In genomic region chr9:134706522-134706921, GRCh38 we compare ENCODE assay signal across 17 cellular contexts.
DNase-seq lines count a peak whose midpoint lies in the region; ATAC-seq, FAIRE-seq and TF ChIP-seq lines count a peak whose summit lies in the region.
"Had no signal": no experiment of that assay in that cellular context is flagged by ENCODE, and none has a peak within 500 bp of the region (broad histone marks: within the 10 kb centered on the region; RNA-seq: fewer than 3 reads in every experiment).

No MANE protein-coding gene starts in this region.

- H3K4me3 ChIP-seq in GM23248 (no peak overlapping the region), astrocyte (ENCODE audit: insufficient read depth, low read depth, low read length) (no peak overlapping the region), mesodermal cell (ENCODE audit: extremely low read depth, insufficient read depth, low read length, poor library complexity, severe bottlenecking) (no peak overlapping the region), stomach smooth muscle (ENCODE audit: low read length in 2 of 2) (peak overlapping the region; percentile 22 to 47)

- H2AFZ ChIP-seq in GM23248 (no peak overlapping the region), astrocyte (ENCODE audit: low read depth, low read length) (no peak overlapping the region)

- H3K4me1 Mint-ChIP-seq in astrocyte (ENCODE audit: low read depth, unreplicated experiment) = peaks cover 51% of the 10 kb centered on the region
- no peaks in the 10 kb centered on the region for H3K4me1 Mint-ChIP-seq in activated CD8-positive, alpha-beta T cell treated with anti-CD3 and anti-CD28 coated beads for 36 hours (ENCODE audit: low read depth)
- H3K4me1 Mint-ChIP-seq: activated naive CD4-positive, alpha-beta T cell treated with anti-CD3 and anti-CD28 coated beads, Interleukin-2, amount 50 U/mL, for 24 hours; CD14-positive monocyte; naive thymus-derived CD4-positive, alpha-beta T cell; stimulated activated memory B cell treated with anti-CD40 and anti-IgM and Interleukin-4, amounts not matched to agents 10 μg/mL and 1 μg/mL and 100 μg/mL, for 72 hours had no signal

- H3K79me2 ChIP-seq in GM23248 (ENCODE audit: insufficient read depth) (peaks cover 99% of the 10 kb centered on the region), astrocyte (ENCODE audit: insufficient read depth, low read length) (peaks cover 92% of the 10 kb centered on the region)

- H3K9ac ChIP-seq in GM23248 = peak overlapping the region; percentile 47; the same call in 1 of the 2 replicates
- H3K9ac ChIP-seq in astrocyte (ENCODE audit: low read length) = peak overlapping the region; percentile 57
- peak overlapping the region; percentile 71 to 76 for H3K9ac ChIP-seq in stomach smooth muscle (ENCODE audit: low read length in 2 of 2)

- no peak for FAIRE-seq in astrocyte (lab: Jason Lieb, UNC)

- in situ Hi-C loops in GM23248 (cut with MboI) = no loop called here

- 62 to 63% methylated on average over 6 of the region's 6 CpGs for WGBS in GM23248 (ENCODE audit: low coverage in 1 of 2, low lambda C conversion rate in 2 of 2, missing lambda C conversion rate in 2 of 2), 2 experiments
- WGBS in mesodermal cell (ENCODE audit: insufficient coverage in 2 of 2), 2 experiments = 96 to 100% methylated on average over 4 to 6 of the region's 6 CpGs

- peak overlapping the region; percentile 72 for H3K27ac Mint-ChIP-seq in astrocyte (ENCODE audit: unreplicated experiment)
- H3K27ac Mint-ChIP-seq in activated CD8-positive, alpha-beta T cell treated with anti-CD3 and anti-CD28 coated beads for 36 hours = no peak overlapping the region
- H3K27ac Mint-ChIP-seq: activated naive CD4-positive, alpha-beta T cell treated with anti-CD3 and anti-CD28 coated beads, Interleukin-2, amount 50 U/mL, for 24 hours; CD14-positive monocyte; naive thymus-derived CD4-positive, alpha-beta T cell; stimulated activated memory B cell treated with anti-CD40 and anti-IgM and Interleukin-4, amounts not matched to agents 10 μg/mL and 1 μg/mL and 100 μg/mL, for 72 hours; T-helper 1 cell treated with Interleukin-12 subunit alpha and Interleukin-12 subunit beta and Interleukin-4 antibody, amounts not matched to agents 30 μg/mL and 1 μg/mL, for 36 hours had no signal

- no peaks in the 10 kb centered on the region for H3K9me2 ChIP-seq in GM23248 (ENCODE audit: insufficient read depth)

- DNase-seq in GM23248 (peak; percentile 43), astrocyte (ENCODE audit: low read depth) (no peak), NCI-H69 (lab: John Stamatoyannopoulos, UW) (no peak)
- DNase-seq in activated CD8-positive, alpha-beta T cell treated with anti-CD3 and anti-CD28 coated beads for 36 hours = no peak
- no peak for DNase-seq in stimulated activated CD4-positive, alpha-beta T cell treated with anti-CD3 and anti-CD28 coated beads, Interleukin-2, amount 100 ng/mL, for 24 hours
- DNase-seq: activated CD4-positive, alpha-beta T cell treated with anti-CD3 and anti-CD28 coated beads for 1 hour; Kasumi-1; naive thymus-derived CD4-positive, alpha-beta T cell; NCI-H146; NCI-H510A treated with DMSO at 0.1 percent for 48 hours had no signal

- peaks cover 29% of the 10 kb centered on the region for H3K36me3 Mint-ChIP-seq in astrocyte (ENCODE audit: low read depth, unreplicated experiment)
- no peaks in the 10 kb centered on the region for H3K36me3 Mint-ChIP-seq in activated CD8-positive, alpha-beta T cell treated with anti-CD3 and anti-CD28 coated beads for 36 hours (ENCODE audit: low read depth)
- H3K36me3 Mint-ChIP-seq: activated naive CD4-positive, alpha-beta T cell treated with anti-CD3 and anti-CD28 coated beads, Interleukin-2, amount 50 U/mL, for 24 hours; CD14-positive monocyte; naive thymus-derived CD4-positive, alpha-beta T cell; stimulated activated memory B cell treated with anti-CD40 and anti-IgM and Interleukin-4, amounts not matched to agents 10 μg/mL and 1 μg/mL and 100 μg/mL, for 72 hours had no signal

- H3K9me3 Mint-ChIP-seq in astrocyte (ENCODE audit: unreplicated experiment) = no peaks in the 10 kb centered on the region
- no peaks in the 10 kb centered on the region for H3K9me3 Mint-ChIP-seq in activated CD8-positive, alpha-beta T cell treated with anti-CD3 and anti-CD28 coated beads for 36 hours
- H3K9me3 Mint-ChIP-seq: activated naive CD4-positive, alpha-beta T cell treated with anti-CD3 and anti-CD28 coated beads, Interleukin-2, amount 50 U/mL, for 24 hours; stimulated activated memory B cell treated with anti-CD40 and anti-IgM and Interleukin-4, amounts not matched to agents 10 μg/mL and 1 μg/mL and 100 μg/mL, for 72 hours; T-helper 1 cell treated with Interleukin-12 subunit alpha and Interleukin-12 subunit beta and Interleukin-4 antibody, amounts not matched to agents 30 μg/mL and 1 μg/mL, for 36 hours had no signal

- peaks cover 5% of the 10 kb centered on the region; the same call in 1 of the 2 replicates for H4K20me1 ChIP-seq in GM23248 (ENCODE audit: insufficient read depth)
- H4K20me1 ChIP-seq in astrocyte (ENCODE audit: insufficient read depth, low read length) = peaks cover 97% of the 10 kb centered on the region

- no peak for ATAC-seq in esophagus mucosa
- no peak for ATAC-seq in activated CD8-positive, alpha-beta T cell treated with anti-CD3 and anti-CD28 coated beads for 36 hours
- ATAC-seq: naive thymus-derived CD4-positive, alpha-beta T cell had no signal

- H3K27ac ChIP-seq in GM23248 = peak overlapping the region; percentile 61
- peak overlapping the region; percentile 60 for H3K27ac ChIP-seq in astrocyte (ENCODE audit: low read depth, low read length)
- H3K27ac ChIP-seq in mesodermal cell (ENCODE audit: low read depth, low read length, severe bottlenecking) = peak overlapping the region; percentile 71
- H3K27ac ChIP-seq in stomach smooth muscle (ENCODE audit: low read length) = peak overlapping the region; percentile 99

- no peak overlapping the region for H3K4me3 Mint-ChIP-seq in astrocyte (ENCODE audit: unreplicated experiment)
- no peak overlapping the region for H3K4me3 Mint-ChIP-seq in activated CD8-positive, alpha-beta T cell treated with anti-CD3 and anti-CD28 coated beads for 36 hours
- H3K4me3 Mint-ChIP-seq: activated naive CD4-positive, alpha-beta T cell treated with anti-CD3 and anti-CD28 coated beads, Interleukin-2, amount 50 U/mL, for 24 hours; CD14-positive monocyte; naive thymus-derived CD4-positive, alpha-beta T cell; stimulated activated memory B cell treated with anti-CD40 and anti-IgM and Interleukin-4, amounts not matched to agents 10 μg/mL and 1 μg/mL and 100 μg/mL, for 72 hours; T-helper 1 cell treated with Interleukin-12 subunit alpha and Interleukin-12 subunit beta and Interleukin-4 antibody, amounts not matched to agents 30 μg/mL and 1 μg/mL, for 36 hours had no signal

- H3K4me1 ChIP-seq in GM23248 (ENCODE audit: insufficient read depth) = peaks cover 8% of the 10 kb centered on the region; the same call in 1 of the 2 replicates
- H3K4me1 ChIP-seq in astrocyte (ENCODE audit: insufficient read depth, low read length) = peaks cover 37% of the 10 kb centered on the region
- H3K4me1 ChIP-seq in mesodermal cell (ENCODE audit: control insufficient read depth, insufficient read depth, low read length, poor library complexity, severe bottlenecking) = peaks cover 33% of the 10 kb centered on the region
- H3K4me1 ChIP-seq in stomach smooth muscle (ENCODE audit: control insufficient read depth, insufficient read depth, low read length) = peaks cover 93% of the 10 kb centered on the region

- no peaks in the 10 kb centered on the region for H3K9me3 ChIP-seq in GM23248 (ENCODE audit: low read depth)
- no peaks in the 10 kb centered on the region for H3K9me3 ChIP-seq in astrocyte (ENCODE audit: insufficient read depth, low read depth, low read length)
- H3K9me3 ChIP-seq in mesodermal cell (ENCODE audit: control insufficient read depth, low read length) = no peaks in the 10 kb centered on the region
- H3K9me3 ChIP-seq in stomach smooth muscle (ENCODE audit: control insufficient read depth in 2 of 2, low read length in 2 of 2) = no peaks in the 10 kb centered on the region

- H3K4me2 ChIP-seq in GM23248 (ENCODE audit: unreplicated experiment) = no peak overlapping the region
- peak overlapping the region; percentile 16 for H3K4me2 ChIP-seq in astrocyte (ENCODE audit: low read length)

- no peaks in the 10 kb centered on the region for H3K27me3 Mint-ChIP-seq in astrocyte (ENCODE audit: low read depth, unreplicated experiment)
- no peaks in the 10 kb centered on the region for H3K27me3 Mint-ChIP-seq in activated CD8-positive, alpha-beta T cell treated with anti-CD3 and anti-CD28 coated beads for 36 hours
- H3K27me3 Mint-ChIP-seq: activated naive CD4-positive, alpha-beta T cell treated with anti-CD3 and anti-CD28 coated beads, Interleukin-2, amount 50 U/mL, for 24 hours had no signal

- POLR2A ChIA-PET in activated CD8-positive, alpha-beta T cell treated with anti-CD3 and anti-CD28 coated beads for 36 hours (lab: Charles Lee) = no interaction called here

- H3F3A ChIP-seq in GM23248 (ENCODE audit: insufficient read depth) = peaks cover 18% of the 10 kb centered on the region

- no peaks in the 10 kb centered on the region for H3K27me3 ChIP-seq in GM23248 (replicated peaks; ENCODE audit: insufficient read depth)
- H3K27me3 ChIP-seq in astrocyte (ENCODE audit: insufficient read depth, low read length) = no peaks in the 10 kb centered on the region
- H3K27me3 ChIP-seq in stomach smooth muscle (ENCODE audit: control insufficient read depth in 1 of 2, insufficient read depth in 2 of 2, low read length in 2 of 2) = no peaks in the 10 kb centered on the region

- peaks cover 27% of the 10 kb centered on the region for H3K36me3 ChIP-seq in GM23248 (ENCODE audit: low read depth)
- peaks cover 46% of the 10 kb centered on the region for H3K36me3 ChIP-seq in astrocyte (ENCODE audit: insufficient read depth, low read length)
- H3K36me3 ChIP-seq in mesodermal cell (ENCODE audit: control insufficient read depth, insufficient read depth, low read length) = peaks cover 96% of the 10 kb centered on the region
- peaks cover 4 to 6% of the 10 kb centered on the region in 2 donors for H3K36me3 ChIP-seq in stomach smooth muscle (ENCODE audit: control insufficient read depth in 2 of 2, insufficient read depth in 2 of 2, low read length in 2 of 2)

- TF ChIP-seq CTCF in astrocyte (IDR thresholded peaks at IDR 0.05; ENCODE audit: insufficient read depth, low read depth, low read length) = no peak
- no peak for TF ChIP-seq CTCF in activated CD8-positive, alpha-beta T cell treated with anti-CD3 and anti-CD28 coated beads for 36 hours (IDR thresholded peaks at IDR 0.05)

- intact Hi-C loops in activated CD8-positive, alpha-beta T cell treated with anti-CD3 and anti-CD28 coated beads for 36 hours (cut with micrococcal nuclease) = no loop called here

- CTCF ChIA-PET in activated CD8-positive, alpha-beta T cell treated with anti-CD3 and anti-CD28 coated beads for 36 hours (lab: Charles Lee) = no interaction called here

Comparison
In these comparisons a context has a peak if more than half of its experiments do, and no peak if none do; other contexts are left out.
1. H3K4me3 ChIP-seq: peak in stomach smooth muscle (2 of 2); none in GM23248 (single experiment), astrocyte (single experiment) and mesodermal cell (single experiment).
2. Peak in every context shown above with its lines, with median percentiles within 50 percentile points of each other: H3K27ac ChIP-seq and H3K9ac ChIP-seq.